In the genomic region with DNA sequence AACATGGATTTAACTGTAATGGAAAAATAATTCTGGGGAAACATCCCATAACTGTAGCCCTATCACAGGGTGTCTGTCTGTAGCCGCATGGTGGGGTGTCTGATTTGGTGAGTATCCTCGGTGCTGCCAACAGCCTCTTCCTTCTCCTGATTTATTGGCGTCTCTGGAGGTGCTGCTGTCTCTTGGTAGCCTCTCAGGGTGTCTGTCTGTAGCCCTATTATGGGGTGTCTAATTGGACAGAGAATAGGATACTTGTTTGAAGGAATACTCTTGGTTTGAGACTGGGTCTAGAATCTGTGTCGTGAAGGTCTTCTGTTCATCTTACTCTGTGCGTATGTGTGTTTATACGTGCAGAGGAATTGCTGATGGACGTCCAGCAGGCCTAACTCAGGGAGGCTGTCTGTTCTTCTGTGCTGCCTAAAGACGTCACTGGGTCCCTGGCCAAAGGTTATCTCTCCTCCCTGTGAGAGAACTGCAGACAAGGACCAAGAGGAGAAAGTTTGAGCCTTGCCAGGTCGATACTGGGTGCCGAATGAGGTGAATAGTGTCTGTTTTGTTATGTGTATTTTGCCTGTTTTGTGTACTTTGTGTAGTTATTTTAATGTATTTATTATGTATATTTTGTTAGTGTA, we compare ENCODE assay signal across 1 cellular context.
TF ChIP-seq lines count a peak whose summit lies in the region.

No MANE protein-coding gene starts in this region.

TF ChIP-seq in WTC11, 78 proteins besides CTCF, POLR2A, EP300 and RAD21:
- TF ChIP-seq USF1 (CRISPR knock-in tag; IDR thresholded peaks at IDR 0.05) (no peak), MXD4 (CRISPR knock-in tag; IDR thresholded peaks at IDR 0.05; ENCODE audit: borderline replicate concordance) (no peak), ZNF671 (CRISPR knock-in tag; IDR thresholded peaks at IDR 0.05) (no peak), FOXK1 (CRISPR knock-in tag; IDR thresholded peaks at IDR 0.05) (no peak), STAT6 (CRISPR knock-in tag; conservative IDR thresholded peaks at IDR 0.05; ENCODE audit: low read depth) (no peak)
- TF ChIP-seq, protein P1, sequence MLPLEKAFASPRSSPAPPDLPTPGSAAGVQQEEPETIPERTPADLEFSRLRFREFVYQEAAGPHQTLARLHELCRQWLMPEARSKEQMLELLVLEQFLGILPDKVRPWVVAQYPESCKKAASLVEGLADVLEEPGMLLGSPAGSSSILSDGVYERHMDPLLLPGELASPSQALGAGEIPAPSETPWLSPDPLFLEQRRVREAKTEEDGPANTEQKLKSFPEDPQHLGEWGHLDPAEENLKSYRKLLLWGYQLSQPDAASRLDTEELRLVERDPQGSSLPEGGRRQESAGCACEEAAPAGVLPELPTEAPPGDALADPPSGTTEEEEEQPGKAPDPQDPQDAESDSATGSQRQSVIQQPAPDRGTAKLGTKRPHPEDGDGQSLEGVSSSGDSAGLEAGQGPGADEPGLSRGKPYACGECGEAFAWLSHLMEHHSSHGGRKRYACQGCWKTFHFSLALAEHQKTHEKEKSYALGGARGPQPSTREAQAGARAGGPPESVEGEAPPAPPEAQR (CRISPR knock-in tag; IDR thresholded peaks at IDR 0.05): no peak
- TF ChIP-seq, protein P2, sequence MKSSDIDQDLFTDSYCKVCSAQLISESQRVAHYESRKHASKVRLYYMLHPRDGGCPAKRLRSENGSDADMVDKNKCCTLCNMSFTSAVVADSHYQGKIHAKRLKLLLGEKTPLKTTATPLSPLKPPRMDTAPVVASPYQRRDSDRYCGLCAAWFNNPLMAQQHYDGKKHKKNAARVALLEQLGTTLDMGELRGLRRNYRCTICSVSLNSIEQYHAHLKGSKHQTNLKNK (CRISPR knock-in tag; IDR thresholded peaks at IDR 0.05): no peak
